15 cellular contexts compared by ENCODE assay signal in genomic region chr1:9165396-9165795, GRCh38. TPM values are rescaled to one million over a fixed set of nuclear protein-coding genes. Genes with fewer than 3 reads are reported as not detected.
A peak's percentile ranks its signal among the peaks of the same experiment; 100 is the strongest.
DNase-seq lines count a peak whose midpoint lies in the region; TF ChIP-seq lines count a peak whose summit lies in the region.
"Had no signal": no experiment of that assay in that cellular context is flagged by ENCODE, and none has a peak within 500 bp of the region (broad histone marks: within the 10 kb centered on the region; RNA-seq: fewer than 3 reads in every experiment).

No MANE protein-coding gene starts in this region.

- POLR2A ChIA-PET in activated CD4-positive, alpha-beta memory T cell treated with anti-CD3 and anti-CD28 coated beads, Interleukin-2, amount 10 ng/mL, durations not matched to agents 7 days and 5 days (lab: Charles Lee): no interaction called here

- H4K20me1 ChIP-seq in MM.1S (ENCODE audit: insufficient read depth, low read length): no peaks in the 10 kb centered on the region

- H3K9me2 ChIP-seq in MM.1S (replicated peaks; ENCODE audit: insufficient read depth, low read length): no peaks in the 10 kb centered on the region

- intact Hi-C loops in esophagus squamous epithelium (cut with DNase I): no loop called here
- intact Hi-C loops in stomach (cut with DNase I; ENCODE audit: low total_unique reads): no loop called here

- H3K27ac ChIP-seq in MM.1S (ENCODE audit: low read length): peak overlapping the region; percentile 98
- H3K27ac ChIP-seq in esophagus squamous epithelium: peak overlapping the region; percentile 90 to 96 (median 94)
- H3K27ac ChIP-seq in stomach: peak overlapping the region in 3 of 5 donors; percentile 82 to 92 (median 88)

- no peaks in the 10 kb centered on the region for H3K9me3 Mint-ChIP-seq in activated CD4-positive, alpha-beta memory T cell treated with anti-CD3 and anti-CD28 coated beads, Interleukin-2, amount 10 ng/mL, durations not matched to agents 7 days and 5 days
- H3K9me3 Mint-ChIP-seq: CD4-positive, alpha-beta memory T cell; stimulated activated naive CD8-positive, alpha-beta T cell treated with anti-CD3 and anti-CD28 coated beads, Interleukin-15, Interleukin-2, amounts not matched to agents 100 ng/mL and 50 ng/mL, for 24 hours had no signal

- peak overlapping the region; percentile 25; the same call in 1 of the 2 replicates for H3K9ac ChIP-seq in MM.1S (ENCODE audit: low read length)

- TF ChIP-seq CTCF in MM.1S (IDR thresholded peaks at IDR 0.05; ENCODE audit: low read length): no peak
- no peak for TF ChIP-seq CTCF in esophagus squamous epithelium (IDR thresholded peaks at IDR 0.05)
- no peak for TF ChIP-seq CTCF in stomach (IDR thresholded peaks at IDR 0.05)

- H2AFZ ChIP-seq in MM.1S (ENCODE audit: low read length): no peak overlapping the region; the same call in 1 of the 2 replicates

- H3K4me1 ChIP-seq in MM.1S (ENCODE audit: low read length) (peaks cover 37% of the 10 kb centered on the region), esophagus squamous epithelium (peaks cover 37 to 76% (median 39%) of the 10 kb centered on the region in 3 donors), stomach (peaks cover 25 to 71% (median 50%) of the 10 kb centered on the region in 4 donors)

- no peaks in the 10 kb centered on the region for H3K27me3 Mint-ChIP-seq in activated CD4-positive, alpha-beta memory T cell treated with anti-CD3 and anti-CD28 coated beads, Interleukin-2, amount 10 ng/mL, durations not matched to agents 7 days and 5 days
- H3K27me3 Mint-ChIP-seq: CD4-positive, alpha-beta memory T cell had no signal

- H3K9me3 ChIP-seq in MM.1S (replicated peaks; ENCODE audit: insufficient read depth, low read length) (no peaks in the 10 kb centered on the region), esophagus squamous epithelium (no peaks in the 10 kb centered on the region), stomach (no peaks in the 10 kb centered on the region)
- H3K9me3 ChIP-seq: mucosa of descending colon, spleen had no signal

- peak; percentile 80 for DNase-seq in ELF-1 (ENCODE audit: low read depth, low spot score)
- no peak for DNase-seq in MM.1S
- no peak for DNase-seq in esophagus squamous epithelium (lab: John Stamatoyannopoulos, UW)
- DNase-seq in stomach: no peak
- DNase-seq in activated CD4-positive, alpha-beta T cell treated with anti-CD3 and anti-CD28 coated beads, Interleukin-2, amount 50 U/mL, for 4 hours: no peak
- DNase-seq in activated CD4-positive, alpha-beta memory T cell treated with anti-CD3 and anti-CD28 coated beads, Interleukin-2, amount 10 ng/mL, durations not matched to agents 7 days and 5 days: no peak
- no peak for DNase-seq in retina
- DNase-seq: activated gamma-delta T cell treated with Interleukin-2 at 50 U/mL for 16 hours; CD4-positive, alpha-beta memory T cell; HCEC 1CT; KG1; mucosa of descending colon; NCI-H1436 treated with DMSO at 0.1 percent for 48 hours; spleen had no signal

- peaks cover 20% of the 10 kb centered on the region for H3F3A ChIP-seq in MM.1S (ENCODE audit: insufficient read depth, low read length)

- TF ChIP-seq EP300 in stomach (IDR thresholded peaks at IDR 0.05): no peak

- no peak for TF ChIP-seq POLR2A in esophagus squamous epithelium (IDR thresholded peaks at IDR 0.05)
- TF ChIP-seq POLR2A in stomach (IDR thresholded peaks at IDR 0.05): no peak

- no peak overlapping the region for H3K4me3 ChIP-seq in MM.1S (ENCODE audit: low read length)
- H3K4me3 ChIP-seq in esophagus squamous epithelium: no peak overlapping the region
- no peak overlapping the region for H3K4me3 ChIP-seq in stomach
- H3K4me3 ChIP-seq: mucosa of descending colon, spleen had no signal

- WGBS in esophagus squamous epithelium, 2 donors: 82 to 94% methylated on average over 5 of the region's 7 CpGs
- 71 to 84% (median 77%) methylated on average over 6 to 7 of the region's 7 CpGs for WGBS in stomach, 5 donors

- H3K79me2 ChIP-seq in MM.1S (ENCODE audit: low read length): no peaks in the 10 kb centered on the region

- H3K27me3 ChIP-seq in MM.1S (replicated peaks; ENCODE audit: insufficient read depth, low read length) (no peaks in the 10 kb centered on the region), esophagus squamous epithelium (no peaks in the 10 kb centered on the region), stomach (no peaks in the 10 kb centered on the region)
- H3K27me3 ChIP-seq: spleen had no signal

- H3K27ac Mint-ChIP-seq in activated CD4-positive, alpha-beta memory T cell treated with anti-CD3 and anti-CD28 coated beads, Interleukin-2, amount 10 ng/mL, durations not matched to agents 7 days and 5 days: no peak overlapping the region
- H3K27ac Mint-ChIP-seq: stimulated activated naive CD8-positive, alpha-beta T cell treated with anti-CD3 and anti-CD28 coated beads, Interleukin-15, Interleukin-2, amounts not matched to agents 100 ng/mL and 50 ng/mL, for 24 hours had no signal

- CTCF ChIA-PET in activated CD4-positive, alpha-beta memory T cell treated with anti-CD3 and anti-CD28 coated beads, Interleukin-2, amount 10 ng/mL, durations not matched to agents 7 days and 5 days (lab: Charles Lee): interaction anchor here (0.9 to 1.9 kb wide), 4 partner anchors 15 to 31 kb away, joined by 3 to 11 read pairs (median 4); no protein-coding TSS in a partner anchor

- H3K4me3 Mint-ChIP-seq in activated CD4-positive, alpha-beta memory T cell treated with anti-CD3 and anti-CD28 coated beads, Interleukin-2, amount 10 ng/mL, durations not matched to agents 7 days and 5 days: no peak overlapping the region
- H3K4me3 Mint-ChIP-seq: stimulated activated naive CD8-positive, alpha-beta T cell treated with anti-CD3 and anti-CD28 coated beads, Interleukin-15, Interleukin-2, amounts not matched to agents 100 ng/mL and 50 ng/mL, for 24 hours had no signal

- H3K36me3 ChIP-seq in MM.1S (replicated peaks; ENCODE audit: insufficient read depth, low read length) (no peaks in the 10 kb centered on the region), esophagus squamous epithelium (no peaks in the 10 kb centered on the region), stomach (no peaks in the 10 kb centered on the region)
- H3K36me3 ChIP-seq: spleen had no signal

- H3K4me1 Mint-ChIP-seq in activated CD4-positive, alpha-beta memory T cell treated with anti-CD3 and anti-CD28 coated beads, Interleukin-2, amount 10 ng/mL, durations not matched to agents 7 days and 5 days: peaks cover 20% of the 10 kb centered on the region
- H3K4me1 Mint-ChIP-seq: CD4-positive, alpha-beta memory T cell had no signal

- peak overlapping the region; percentile 73; the same call in 1 of the 2 replicates for H3K4me2 ChIP-seq in MM.1S (ENCODE audit: low read depth, low read length)

- H3K36me3 Mint-ChIP-seq in activated CD4-positive, alpha-beta memory T cell treated with anti-CD3 and anti-CD28 coated beads, Interleukin-2, amount 10 ng/mL, durations not matched to agents 7 days and 5 days (ENCODE audit: low read depth): peaks cover 4% of the 10 kb centered on the region
- H3K36me3 Mint-ChIP-seq: CD4-positive, alpha-beta memory T cell had no signal

RNA-seq across cellular contexts. Expression of gene GPR157, which starts 36.5 kb away (rescaled TPM):
- 10 to 100 TPM; 28.5 to 57.4 (median 30.2) TPM for total RNA-seq in esophagus squamous epithelium
- 10 to 100 TPM in 1 of 5 donors, 1 to 10 TPM in 4; 3.1 to 16.5 (median 7.0) TPM for total RNA-seq in stomach
- polyA plus RNA-seq in stomach: 1 to 10 TPM in 2 of 3 donors, under 1 TPM in 1; 0.15 to 3.7 (median 1.1) TPM
- total RNA-seq in activated CD4-positive, alpha-beta memory T cell treated with anti-CD3 and anti-CD28 coated beads, Interleukin-2, amount 10 ng/mL, durations not matched to agents 7 days and 5 days: 1 to 10 TPM; 3.5 to 5.0 TPM
